ENCODE assay signal across 17 cellular contexts in genomic region chr13:40095695-40096356, GRCh38.
DNase-seq lines count a peak whose midpoint lies in the region; ATAC-seq and TF ChIP-seq lines count a peak whose summit lies in the region.
"Had no signal": no experiment of that assay in that cellular context is flagged by ENCODE, and none has a peak within 500 bp of the region (broad histone marks: within the 10 kb centered on the region; RNA-seq: fewer than 3 reads in every experiment).

No MANE protein-coding gene starts in this region.

- no peak overlapping the region for H3K27ac ChIP-seq in CD8-positive, alpha-beta T cell (ENCODE audit: low read depth, low read length)
- H3K27ac ChIP-seq in neural progenitor cell, result no peak overlapping the region
- H3K27ac ChIP-seq: A549, Peyer's patch had no signal

- H3K27ac Mint-ChIP-seq in activated T-cell treated with anti-CD3 and anti-CD28 coated beads, Interleukin-2, amount 50 U/mL, for 72 hours, result peak overlapping the region; percentile 30
- peak overlapping the region; percentile 25 for H3K27ac Mint-ChIP-seq in CD8-positive, alpha-beta T cell
- H3K27ac Mint-ChIP-seq in activated T-helper 17 cell treated with anti-CD3 and anti-CD28 coated beads, Interleukin-2, amount 50 U/mL, for 72 hours, result peak overlapping the region; percentile 58
- no peak overlapping the region for H3K27ac Mint-ChIP-seq in neural progenitor cell

- H3K27me3 ChIP-seq in CD8-positive, alpha-beta T cell (ENCODE audit: insufficient read depth, low read length), result no peaks in the 10 kb centered on the region
- no peaks in the 10 kb centered on the region for H3K27me3 ChIP-seq in neural progenitor cell
- H3K27me3 ChIP-seq: Peyer's patch had no signal

- H3K4me3 ChIP-seq in CD8-positive, alpha-beta T cell (ENCODE audit: low read depth, low read length), result no peak overlapping the region
- H3K4me3 ChIP-seq in neural progenitor cell, result no peak overlapping the region
- H3K4me3 ChIP-seq: A549, Peyer's patch had no signal

- intact Hi-C loops in CD8-positive, alpha-beta T cell (cut with DNase I, micrococcal nuclease), result loop anchor here in 1 of 2 experiments (5.0 to 10.0 kb wide), 2 partner anchors 49 to 91 kb away; no protein-coding TSS in a partner anchor

- H3K4me1 ChIP-seq in CD8-positive, alpha-beta T cell (ENCODE audit: insufficient read depth, low read length), result peaks cover 3% of the 10 kb centered on the region
- H3K4me1 ChIP-seq in neural progenitor cell, result peaks cover 16% of the 10 kb centered on the region
- H3K4me1 ChIP-seq: A549, Peyer's patch had no signal

- H3K4me2 ChIP-seq in neural progenitor cell, result peak overlapping the region; percentile 13
- H3K4me2 ChIP-seq: A549 had no signal

- H3K9me3 ChIP-seq in CD8-positive, alpha-beta T cell (ENCODE audit: low read length), result no peaks in the 10 kb centered on the region
- peaks cover 6% of the 10 kb centered on the region for H3K9me3 ChIP-seq in neural progenitor cell (ENCODE audit: low read depth)
- H3K9me3 ChIP-seq: Peyer's patch had no signal

- peaks cover 8 to 10% of the 10 kb centered on the region in 2 donors for H3K9me3 Mint-ChIP-seq in activated T-cell treated with anti-CD3 and anti-CD28 coated beads, Interleukin-2, amount 50 U/mL, for 72 hours
- H3K9me3 Mint-ChIP-seq in CD8-positive, alpha-beta T cell, result peaks cover 10% of the 10 kb centered on the region
- H3K9me3 Mint-ChIP-seq in activated T-helper 17 cell treated with anti-CD3 and anti-CD28 coated beads, Interleukin-2, amount 50 U/mL, for 72 hours, result peaks cover 7% of the 10 kb centered on the region
- peaks cover 9% of the 10 kb centered on the region for H3K9me3 Mint-ChIP-seq in neural progenitor cell

- H2AFZ ChIP-seq in neural progenitor cell (replicated peaks), result no peak overlapping the region

- POLR2A ChIA-PET in CD8-positive, alpha-beta T cell (lab: Charles Lee), result interaction anchor here (0.6 kb wide), 1 partner anchor 314 kb away, joined by 3 read pairs; no protein-coding TSS in a partner anchor

- no peaks in the 10 kb centered on the region for H4K20me1 ChIP-seq in neural progenitor cell (ENCODE audit: low read depth)

- no peaks in the 10 kb centered on the region for H3K27me3 Mint-ChIP-seq in activated T-cell treated with anti-CD3 and anti-CD28 coated beads, Interleukin-2, amount 50 U/mL, for 72 hours (ENCODE audit: low read depth)
- H3K27me3 Mint-ChIP-seq in CD8-positive, alpha-beta T cell (ENCODE audit: low read depth), result no peaks in the 10 kb centered on the region
- H3K27me3 Mint-ChIP-seq in activated T-helper 17 cell treated with anti-CD3 and anti-CD28 coated beads, Interleukin-2, amount 50 U/mL, for 72 hours, result no peaks in the 10 kb centered on the region
- peaks cover 5% of the 10 kb centered on the region for H3K27me3 Mint-ChIP-seq in neural progenitor cell (ENCODE audit: insufficient read depth, low read depth)
- H3K27me3 Mint-ChIP-seq: CD8-positive, alpha-beta memory T cell had no signal

- H3K36me3 ChIP-seq in CD8-positive, alpha-beta T cell (ENCODE audit: insufficient read depth, low read length), result no peaks in the 10 kb centered on the region
- no peaks in the 10 kb centered on the region for H3K36me3 ChIP-seq in neural progenitor cell
- H3K36me3 ChIP-seq: Peyer's patch had no signal

- CTCF ChIA-PET in CD8-positive, alpha-beta T cell (lab: Charles Lee), result no interaction called here

- no peaks in the 10 kb centered on the region for H3K79me2 ChIP-seq in neural progenitor cell (ENCODE audit: low read depth)

- TF ChIP-seq CTCF in CD8-positive, alpha-beta T cell (IDR thresholded peaks at IDR 0.05), result no peak
- TF ChIP-seq CTCF in neural progenitor cell (IDR thresholded peaks at IDR 0.05), result no peak

- H3F3A ChIP-seq in neural progenitor cell (ENCODE audit: low read depth), result no peaks in the 10 kb centered on the region

- H3K9ac ChIP-seq in neural progenitor cell, result no peak overlapping the region

- DNase-seq in activated T-cell treated with anti-CD3 and anti-CD28 coated beads, Interleukin-2, amount 50 U/mL, for 72 hours, result no peak
- DNase-seq in activated T-cell treated with anti-CD3 and anti-CD28 coated beads, Interleukin-2, amount 50 U/mL, for 1 hour, result no peak
- no peak for DNase-seq in CD8-positive, alpha-beta T cell
- DNase-seq in neural progenitor cell (ENCODE audit: low spot score) (peak; percentile 52), NCI-H1092 (lab: John Stamatoyannopoulos, UW) (no peak), NCI-H1092 treated with DMSO at 0.1 percent for 48 hours (lab: John Stamatoyannopoulos, UW) (no peak)
- DNase-seq: GF-D8, H7, KG1, NCI-H2029, NCI-H510A treated with DMSO at 0.1 percent for 48 hours, Right ventricle myocardium superior had no signal

- ATAC-seq in activated T-cell treated with anti-CD3 and anti-CD28 coated beads, Interleukin-2, amount 50 U/mL, for 72 hours (replicated peaks in 1 of 2), result no peak
- no peak for ATAC-seq in CD8-positive, alpha-beta T cell
- no peak for ATAC-seq in activated T-helper 17 cell treated with anti-CD3 and anti-CD28 coated beads, Interleukin-2, amount 50 U/mL, for 72 hours (replicated peaks)
- no peak for ATAC-seq in HG03432 (IDR thresholded peaks at IDR 0.05; ENCODE audit: unreplicated experiment)
- ATAC-seq: A549 had no signal

- H3K4me3 Mint-ChIP-seq in activated T-cell treated with anti-CD3 and anti-CD28 coated beads, Interleukin-2, amount 50 U/mL, for 72 hours, result no peak overlapping the region
- no peak overlapping the region for H3K4me3 Mint-ChIP-seq in CD8-positive, alpha-beta T cell
- H3K4me3 Mint-ChIP-seq in activated T-helper 17 cell treated with anti-CD3 and anti-CD28 coated beads, Interleukin-2, amount 50 U/mL, for 72 hours, result peak overlapping the region; percentile 55
- no peak overlapping the region for H3K4me3 Mint-ChIP-seq in neural progenitor cell
- H3K4me3 Mint-ChIP-seq: CD8-positive, alpha-beta memory T cell had no signal

- H3K4me1 Mint-ChIP-seq in activated T-cell treated with anti-CD3 and anti-CD28 coated beads, Interleukin-2, amount 50 U/mL, for 72 hours (ENCODE audit: low read depth), result peaks cover 32% of the 10 kb centered on the region
- peaks cover 10% of the 10 kb centered on the region for H3K4me1 Mint-ChIP-seq in CD8-positive, alpha-beta T cell (ENCODE audit: low read depth)
- H3K4me1 Mint-ChIP-seq in activated T-helper 17 cell treated with anti-CD3 and anti-CD28 coated beads, Interleukin-2, amount 50 U/mL, for 72 hours, result peaks cover 20% of the 10 kb centered on the region
- peaks cover 18% of the 10 kb centered on the region for H3K4me1 Mint-ChIP-seq in neural progenitor cell

- peaks cover 16 to 24% of the 10 kb centered on the region in 2 donors for H3K36me3 Mint-ChIP-seq in activated T-cell treated with anti-CD3 and anti-CD28 coated beads, Interleukin-2, amount 50 U/mL, for 72 hours (ENCODE audit: insufficient read depth in 2 of 2)
- H3K36me3 Mint-ChIP-seq in CD8-positive, alpha-beta T cell, result peaks cover 2% of the 10 kb centered on the region
- H3K36me3 Mint-ChIP-seq in activated T-helper 17 cell treated with anti-CD3 and anti-CD28 coated beads, Interleukin-2, amount 50 U/mL, for 72 hours (ENCODE audit: low read depth), result no peaks in the 10 kb centered on the region
- H3K36me3 Mint-ChIP-seq in neural progenitor cell, result no peaks in the 10 kb centered on the region
